8 cellular contexts compared by ENCODE assay signal in genomic region chr16:69339289-69340094, GRCh38. TPM values are rescaled to one million over a fixed set of nuclear protein-coding genes. Genes with fewer than 3 reads are reported as not detected.
DNase-seq lines count a peak whose midpoint lies in the region; ATAC-seq and TF ChIP-seq lines count a peak whose summit lies in the region.

COG8 (minus strand) TSS chr16:69339564; CDS start chr16:69339552, 12 bp downstream.
NIP7 (plus strand) TSS chr16:69339772; CDS start chr16:69339830, 58 bp downstream.

- peak; percentile 89 to 95 (median 95) for TF ChIP-seq CTCF in prostate gland (IDR thresholded peaks at IDR 0.05)

- peak; percentile 46 for TF ChIP-seq POLR2A in prostate gland (IDR thresholded peaks at IDR 0.05)

- peaks cover 5% of the 10 kb centered on the region for H3K4me1 ChIP-seq in prostate gland (replicated peaks)
- no peaks in the 10 kb centered on the region for H3K4me1 ChIP-seq in urinary bladder (ENCODE audit: insufficient read depth)

- ATAC-seq in GM18498 (IDR thresholded peaks at IDR 0.05; ENCODE audit: unreplicated experiment) (peak; percentile 91), HG02938 (IDR thresholded peaks at IDR 0.05; ENCODE audit: unreplicated experiment) (peak; percentile 90), left ventricle myocardium superior (peak; percentile 99)

- H3K4me3 ChIP-seq in prostate gland (peak within 1 kb of the TSS; percentile 79 to 94), urinary bladder (ENCODE audit: low read depth, low read length) (peak within 1 kb of the TSS; percentile 88)

- intact Hi-C loops in left ventricle myocardium superior (cut with micrococcal nuclease) (no loop called here), prostate gland (cut with DNase I) (no loop called here)

- peaks cover 4 to 10% of the 10 kb centered on the region in 2 donors for H3K36me3 ChIP-seq in prostate gland
- peaks cover 2% of the 10 kb centered on the region for H3K36me3 ChIP-seq in urinary bladder (ENCODE audit: insufficient read depth)

- H3K27ac ChIP-seq in angular gyrus (ENCODE audit: low read depth, low read length) (peak within 1 kb of the TSS; percentile 92), prostate gland (peak within 1 kb of the TSS; percentile 84 to 93), urinary bladder (ENCODE audit: low read depth) (peak within 1 kb of the TSS; percentile 86)

- H3K9me3 ChIP-seq in prostate gland, result no peaks in the 10 kb centered on the region

- DNase-seq in NCI-H187 (lab: John Stamatoyannopoulos, UW), result peak; percentile 62 to 88
- peak; percentile 73 to 94 (median 87) for DNase-seq in T-helper 2 cell
- peak; percentile 95 for DNase-seq in left ventricle myocardium superior
- peak; percentile 97 for DNase-seq in prostate gland (ENCODE audit: low spot score)

- no peaks in the 10 kb centered on the region for H3K27me3 ChIP-seq in prostate gland (replicated peaks; ENCODE audit: insufficient read depth)

- WGBS in prostate gland, result under 1% methylated on average over 58 of the region's 77 CpGs
- under 1% methylated on average over 77 of the region's 77 CpGs for WGBS in urinary bladder

RNA-seq across cellular contexts. Expression of gene COG8, which starts in this region (rescaled TPM):
- 25.9 TPM for total RNA-seq in left ventricle myocardium superior
- total RNA-seq in prostate gland, result 10 to 100 TPM; 55.6 to 85.2 TPM
- total RNA-seq in urinary bladder, result 31.5 TPM
- polyA plus RNA-seq in urinary bladder, result 25.4 TPM

RNA-seq across cellular contexts. Expression of gene NIP7, which starts in this region (rescaled TPM):
- total RNA-seq in left ventricle myocardium superior (8.0 TPM), prostate gland (10 to 100 TPM; 11.2 to 19.4 TPM), urinary bladder (16.0 TPM)
- polyA plus RNA-seq in urinary bladder, result 11.3 TPM

Comparison
In these comparisons a context has a peak if more than half of its experiments do, and no peak if none do; other contexts are left out.
1. Peak in every context shown above with its lines: DNase-seq, ATAC-seq, H3K4me3 ChIP-seq and H3K27ac ChIP-seq.